In genomic region chr22:50191041-50191740, GRCh38 we compare ENCODE assay signal across 1 cellular context.
TF ChIP-seq lines count a peak whose summit lies in the region.

No MANE protein-coding gene starts in this region.

TF ChIP-seq in endothelial cell of umbilical vein, 7 proteins besides CTCF, POLR2A, EP300 and RAD21:
- TF ChIP-seq EZH2 (IDR thresholded peaks at IDR 0.05; ENCODE audit: borderline replicate concordance, low read depth, low read length, severe bottlenecking) (no peak), MAX (IDR thresholded peaks at IDR 0.05; ENCODE audit: insufficient read depth, insufficient read length) (no peak), GATA2 (IDR thresholded peaks at IDR 0.05; ENCODE audit: insufficient read depth, insufficient read length, low read depth, low read length) (no peak), FOS (IDR thresholded peaks at IDR 0.05; ENCODE audit: borderline replicate concordance, insufficient read depth, low read length) (no peak), POLR2AphosphoS5 (IDR thresholded peaks at IDR 0.05; ENCODE audit: insufficient read depth, low read depth, low read length) (no peak), MYC (IDR thresholded peaks at IDR 0.05; ENCODE audit: low read depth, low read length) (no peak), JUN (IDR thresholded peaks at IDR 0.05; ENCODE audit: borderline replicate concordance, insufficient read depth, insufficient read length, low read depth) (no peak)
